In the genomic region with DNA sequence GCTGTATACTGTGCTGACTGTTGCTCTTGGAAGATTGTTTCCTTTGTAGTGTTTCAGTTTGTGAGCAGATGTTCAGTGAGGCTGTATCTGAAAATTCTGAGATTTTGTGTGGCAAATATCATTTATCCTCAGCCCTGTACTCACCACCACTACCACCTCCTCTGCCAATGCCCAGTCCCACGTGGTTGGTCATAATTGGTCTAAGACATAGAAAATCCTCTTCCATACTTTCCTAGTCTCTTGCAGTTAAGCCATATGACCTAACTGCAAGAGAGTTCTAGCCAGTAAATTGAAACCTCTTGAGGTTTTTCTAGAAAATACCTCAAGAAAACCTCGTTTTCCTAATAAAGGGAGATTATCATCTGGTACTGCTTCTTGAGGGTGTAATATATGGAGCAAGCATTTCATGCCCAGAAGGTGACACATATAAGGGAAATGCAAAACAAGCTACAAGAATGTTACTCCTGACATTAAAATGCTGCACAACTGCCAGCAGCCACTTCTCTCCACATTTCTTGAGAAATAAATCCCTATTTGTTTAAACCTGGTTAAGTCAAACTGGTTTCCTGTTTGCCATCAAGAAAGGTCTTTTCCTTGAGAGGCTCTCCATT, we compare ENCODE assay signal across 1 cellular context.
TF ChIP-seq lines count a peak whose summit lies in the region.

No MANE protein-coding gene starts in this region.

TF ChIP-seq in A549, 52 proteins besides CTCF, POLR2A, EP300 and RAD21:
- no peak for TF ChIP-seq RFX5 (IDR thresholded peaks at IDR 0.05)
